ENCODE assay signal across 22 cellular contexts in genomic region chr4:100022792-100023222, GRCh38.
DNase-seq lines count a peak whose midpoint lies in the region; ATAC-seq and TF ChIP-seq lines count a peak whose summit lies in the region.
"Had no signal": no experiment of that assay in that cellular context is flagged by ENCODE, and none has a peak within 500 bp of the region (broad histone marks: within the 10 kb centered on the region; RNA-seq: fewer than 3 reads in every experiment).

No MANE protein-coding gene starts in this region.

- POLR2A ChIA-PET in CD4-positive, alpha-beta T cell (lab: Charles Lee): no interaction called here

- no peak for TF ChIP-seq CTCF in astrocyte of the cerebellum (IDR thresholded peaks at IDR 0.05; ENCODE audit: low read depth, low read length, missing control alignments)
- no peak for TF ChIP-seq CTCF in nephron progenitor cell (IDR thresholded peaks at IDR 0.05)
- TF ChIP-seq CTCF in CD4-positive, alpha-beta T cell (IDR thresholded peaks at IDR 0.05): no peak

- peak; percentile 82 for DNase-seq in NCI-H1092 (lab: John Stamatoyannopoulos, UW)
- peak; percentile 1 for DNase-seq in NCI-H2227 treated with DMSO at 0.1 percent for 48 hours (lab: John Stamatoyannopoulos, UW)
- DNase-seq in astrocyte of the cerebellum (ENCODE audit: low read depth): peak; percentile 11
- no peak for DNase-seq in nephron progenitor cell
- no peak for DNase-seq in CD4-positive, alpha-beta T cell
- DNase-seq in inferior parietal cortex (ENCODE audit: extremely low spot score): no peak
- DNase-seq in immature natural killer cell: no peak
- DNase-seq in activated naive CD4-positive, alpha-beta T cell (lab: John Stamatoyannopoulos, UW): no peak
- DNase-seq: effector CD4-positive, alpha-beta T cell; KBM-7; kidney; MV-4-11; NCI-H510A treated with DMSO at 0.1 percent for 48 hours; retina; SHP77; stimulated activated CD4-positive, alpha-beta T cell treated with anti-CD3 and anti-CD28 coated beads, Interleukin-12 subunit alpha, Interleukin-12 subunit beta, amount 100 ng/mL, for 4 hours; WERI-Rb-1 had no signal

- CTCF ChIA-PET in CD4-positive, alpha-beta T cell (lab: Charles Lee): no interaction called here

- no peaks in the 10 kb centered on the region for H3K9me3 ChIP-seq in CD4-positive, alpha-beta T cell (ENCODE audit: control insufficient read depth, low read length)
- H3K9me3 ChIP-seq: neutrophil, thoracic aorta had no signal

- no peak overlapping the region for H3K27ac ChIP-seq in CD4-positive, alpha-beta T cell (ENCODE audit: low read depth, low read length)
- H3K27ac ChIP-seq: neutrophil, thoracic aorta, WERI-Rb-1 had no signal

- no peaks in the 10 kb centered on the region for H3K27me3 Mint-ChIP-seq in nephron progenitor cell (ENCODE audit: low read depth, poor library complexity)
- peaks cover 37% of the 10 kb centered on the region for H3K27me3 Mint-ChIP-seq in CD4-positive, alpha-beta T cell
- H3K27me3 Mint-ChIP-seq in immature natural killer cell (ENCODE audit: low read depth in 3 of 3): peaks cover 1 to 11% (median 3%) of the 10 kb centered on the region in 3 donors

- no peak overlapping the region for H3K4me3 Mint-ChIP-seq in nephron progenitor cell
- H3K4me3 Mint-ChIP-seq in CD4-positive, alpha-beta T cell: no peak overlapping the region
- H3K4me3 Mint-ChIP-seq in immature natural killer cell: no peak overlapping the region
- H3K4me3 Mint-ChIP-seq: activated T-helper 1 cell treated with anti-CD3 and anti-CD28 coated beads, Interleukin-12 subunit alpha, Interleukin-12 subunit beta, Interleukin-2, Interleukin-4 antibody, amounts not matched to agents 30 ng/mL and 10 ng/mL and 1 ng/mL, durations not matched to agents 14 hours and 24 hours and 36 hours; T-helper 1 cell treated with Interleukin-12 subunit alpha and Interleukin-12 subunit beta and Interleukin-4 antibody, amounts not matched to agents 30 μg/mL and 1 μg/mL, for 36 hours had no signal

- no peak for ATAC-seq in CD4-positive, alpha-beta T cell (ENCODE audit: poor library complexity)
- ATAC-seq: HCT116 had no signal

- peaks cover 3% of the 10 kb centered on the region for H3K27me3 ChIP-seq in CD4-positive, alpha-beta T cell (ENCODE audit: control insufficient read depth, insufficient read depth, low read length)
- H3K27me3 ChIP-seq: neutrophil had no signal

- no peak overlapping the region for H3K4me3 ChIP-seq in astrocyte of the cerebellum (ENCODE audit: low read depth, low read length)
- H3K4me3 ChIP-seq: thoracic aorta had no signal

- intact Hi-C loops in CD4-positive, alpha-beta T cell (cut with DNase I, micrococcal nuclease): no loop called here

- H3K9me3 Mint-ChIP-seq in nephron progenitor cell: peaks cover 9% of the 10 kb centered on the region
- H3K9me3 Mint-ChIP-seq in CD4-positive, alpha-beta T cell: no peaks in the 10 kb centered on the region
- H3K9me3 Mint-ChIP-seq in immature natural killer cell: peaks cover 0 to 4% (median 0%) of the 10 kb centered on the region in 6 donors
- H3K9me3 Mint-ChIP-seq: activated T-helper 1 cell treated with anti-CD3 and anti-CD28 coated beads, Interleukin-12 subunit alpha, Interleukin-12 subunit beta, Interleukin-2, Interleukin-4 antibody, amounts not matched to agents 30 ng/mL and 10 ng/mL and 1 ng/mL, durations not matched to agents 14 hours and 24 hours and 36 hours had no signal

- no peaks in the 10 kb centered on the region for H3K36me3 Mint-ChIP-seq in nephron progenitor cell (ENCODE audit: low read depth)
- H3K36me3 Mint-ChIP-seq in CD4-positive, alpha-beta T cell (ENCODE audit: low read depth): no peaks in the 10 kb centered on the region
- no peaks in the 10 kb centered on the region for H3K36me3 Mint-ChIP-seq in immature natural killer cell

- H3K27ac Mint-ChIP-seq in nephron progenitor cell (peak overlapping the region; percentile 2), immature natural killer cell (no peak overlapping the region)
- no peak overlapping the region for H3K27ac Mint-ChIP-seq in CD4-positive, alpha-beta T cell
- H3K27ac Mint-ChIP-seq: activated T-helper 1 cell treated with anti-CD3 and anti-CD28 coated beads, Interleukin-12 subunit alpha, Interleukin-12 subunit beta, Interleukin-2, Interleukin-4 antibody, amounts not matched to agents 30 ng/mL and 10 ng/mL and 1 ng/mL, durations not matched to agents 14 hours and 24 hours and 36 hours; T-helper 1 cell treated with Interleukin-12 subunit alpha and Interleukin-12 subunit beta and Interleukin-4 antibody, amounts not matched to agents 30 μg/mL and 1 μg/mL, for 36 hours had no signal

- in situ Hi-C loops in astrocyte of the cerebellum (cut with HindIII; ENCODE audit: low sequenced_read_pairs): no loop called here

- H3K4me1 Mint-ChIP-seq in nephron progenitor cell (peaks cover 8% of the 10 kb centered on the region), immature natural killer cell (no peaks in the 10 kb centered on the region)
- no peaks in the 10 kb centered on the region for H3K4me1 Mint-ChIP-seq in CD4-positive, alpha-beta T cell (ENCODE audit: low read depth)

Comparison
In these comparisons a context has a peak if more than half of its experiments do, and no peak if none do; other contexts are left out.
1. DNase-seq: peak in NCI-H1092 (single experiment), NCI-H2227 treated with DMSO at 0.1 percent for 48 hours (single experiment) and astrocyte of the cerebellum (single experiment); none in nephron progenitor cell (single experiment), CD4-positive, alpha-beta T cell (0 of 10), inferior parietal cortex (single experiment), immature natural killer cell (0 of 3) and activated naive CD4-positive, alpha-beta T cell (0 of 4).